In the genomic region with DNA sequence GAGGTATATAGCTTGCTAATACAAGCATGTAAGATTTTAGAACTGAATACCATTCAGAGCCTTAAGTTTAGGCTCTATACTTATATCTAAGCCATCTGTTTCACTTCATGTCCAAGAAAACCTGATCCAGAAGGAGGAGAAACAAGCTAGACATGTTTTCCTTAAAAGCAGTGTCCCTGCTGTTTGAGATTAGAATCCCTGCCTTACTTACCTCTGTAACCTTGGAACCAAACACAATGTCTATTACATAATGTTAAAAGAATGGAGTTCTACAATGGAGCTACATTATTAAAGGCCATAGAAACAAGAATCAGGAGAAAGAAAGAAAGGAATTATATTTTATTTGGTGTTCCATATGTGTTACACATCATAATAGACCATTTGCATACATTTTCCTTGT, we compare ENCODE assay signal across 24 cellular contexts.
"Had no signal": no experiment of that assay in that cellular context is flagged by ENCODE, and none has a peak within 500 bp of the region (broad histone marks: within the 10 kb centered on the region; RNA-seq: fewer than 3 reads in every experiment).

No MANE protein-coding gene starts in this region.

- H3K4me3 ChIP-seq: esophagus muscularis mucosa, heart right ventricle, left lung, lower lobe of right lung, right lobe of liver had no signal

- H3K9me3 Mint-ChIP-seq: activated CD4-positive, alpha-beta memory T cell treated with anti-CD3 and anti-CD28 coated beads, Interleukin-2, amount 10 ng/mL, durations not matched to agents 7 days and 5 days; activated naive CD4-positive, alpha-beta T cell treated with anti-CD3 and anti-CD28 coated beads, Interleukin-2, amount 10 ng/mL, durations not matched to agents 7 days and 5 days; activated T-cell treated with anti-CD3 and anti-CD28 coated beads, Interleukin-2, amount 50 U/mL, for 24 hours had no signal

- H3K27me3 Mint-ChIP-seq: activated CD4-positive, alpha-beta memory T cell treated with anti-CD3 and anti-CD28 coated beads, Interleukin-2, amount 10 ng/mL, durations not matched to agents 7 days and 5 days; activated CD4-positive, alpha-beta T cell treated with anti-CD3 and anti-CD28 coated beads, Interleukin-2, amount 10 ng/mL, durations not matched to agents 7 days and 5 days; activated naive CD4-positive, alpha-beta T cell treated with anti-CD3 and anti-CD28 coated beads, Interleukin-2, amount 10 ng/mL, durations not matched to agents 7 days and 5 days; activated T-cell treated with anti-CD3 and anti-CD28 coated beads, Interleukin-2, amount 50 U/mL, for 24 hours; naive B cell; progenitor cell of endocrine pancreas; stimulated activated naive CD8-positive, alpha-beta T cell treated with anti-CD3 and anti-CD28 coated beads, Interleukin-15, amount 100 ng/mL, for 72 hours had no signal

- H3K36me3 ChIP-seq: esophagus muscularis mucosa, heart right ventricle, left lung, lower lobe of right lung, neutrophil, right lobe of liver had no signal

- H3K27me3 ChIP-seq: esophagus muscularis mucosa, heart right ventricle, left lung, neutrophil, right lobe of liver had no signal

- H3K9me3 ChIP-seq: esophagus muscularis mucosa, heart right ventricle, left lung, lower lobe of right lung, neutrophil, right lobe of liver had no signal

- H3K4me1 Mint-ChIP-seq: activated CD4-positive, alpha-beta memory T cell treated with anti-CD3 and anti-CD28 coated beads, Interleukin-2, amount 10 ng/mL, durations not matched to agents 7 days and 5 days; activated CD4-positive, alpha-beta T cell treated with anti-CD3 and anti-CD28 coated beads, Interleukin-2, amount 10 ng/mL, durations not matched to agents 7 days and 5 days; activated naive CD4-positive, alpha-beta T cell treated with anti-CD3 and anti-CD28 coated beads, Interleukin-2, amount 10 ng/mL, durations not matched to agents 7 days and 5 days; naive B cell; stimulated activated naive CD8-positive, alpha-beta T cell treated with anti-CD3 and anti-CD28 coated beads, Interleukin-15, amount 100 ng/mL, for 72 hours had no signal

- DNase-seq: activated CD4-positive, alpha-beta memory T cell treated with anti-CD3 and anti-CD28 coated beads, Interleukin-2, amount 10 ng/mL, durations not matched to agents 7 days and 5 days; activated CD4-positive, alpha-beta T cell treated with anti-CD3 and anti-CD28 coated beads, Interleukin-2, amount 10 ng/mL, durations not matched to agents 7 days and 5 days; activated CD4-positive, CD25-positive, alpha-beta regulatory T cell treated with anti-CD3 and anti-CD28 coated beads, Interleukin-2, amount 50 U/mL, for 72 hours; activated CD8-positive, alpha-beta memory T cell treated with anti-CD3 and anti-CD28 coated beads, Interleukin-2, amount 50 U/mL, for 48 hours; activated gamma-delta T cell; activated naive CD4-positive, alpha-beta T cell treated with anti-CD3 and anti-CD28 coated beads, Interleukin-2, amount 10 ng/mL, durations not matched to agents 7 days and 5 days; activated T-cell treated with anti-CD3 and anti-CD28 coated beads, Interleukin-2, amount 50 U/mL, for 24 hours; amniotic stem cell; central memory CD4-positive, alpha-beta T cell; foreskin keratinocyte; heart right ventricle; left lung; lower lobe of right lung; naive B cell; right lobe of liver; stimulated activated CD4-positive, alpha-beta T cell treated with anti-CD3 and anti-CD28 coated beads, Interleukin-12 subunit alpha, Interleukin-12 subunit beta, amount 100 ng/mL, for 4 hours; stimulated activated CD4-positive, alpha-beta T cell treated with anti-CD3 and anti-CD28 coated beads, Interleukin-4, amount 100 ng/mL, for 1 hour; stimulated activated naive CD8-positive, alpha-beta T cell treated with anti-CD3 and anti-CD28 coated beads, Interleukin-15, amount 100 ng/mL, for 72 hours; substantia nigra; T-helper 2 cell had no signal

- H3K4me1 ChIP-seq: foreskin keratinocyte, heart right ventricle, left lung, lower lobe of right lung, right lobe of liver had no signal

- H3K27ac Mint-ChIP-seq: activated CD4-positive, alpha-beta memory T cell treated with anti-CD3 and anti-CD28 coated beads, Interleukin-2, amount 10 ng/mL, durations not matched to agents 7 days and 5 days; activated CD4-positive, alpha-beta T cell treated with anti-CD3 and anti-CD28 coated beads, Interleukin-2, amount 10 ng/mL, durations not matched to agents 7 days and 5 days; activated naive CD4-positive, alpha-beta T cell treated with anti-CD3 and anti-CD28 coated beads, Interleukin-2, amount 10 ng/mL, durations not matched to agents 7 days and 5 days; activated T-cell treated with anti-CD3 and anti-CD28 coated beads, Interleukin-2, amount 50 U/mL, for 24 hours; naive B cell; progenitor cell of endocrine pancreas; stimulated activated naive CD8-positive, alpha-beta T cell treated with anti-CD3 and anti-CD28 coated beads, Interleukin-15, amount 100 ng/mL, for 72 hours had no signal

- ATAC-seq: foreskin keratinocyte; left lung; right lobe of liver; stimulated activated naive CD8-positive, alpha-beta T cell treated with anti-CD3 and anti-CD28 coated beads, Interleukin-15, amount 100 ng/mL, for 72 hours had no signal

- H3K27ac ChIP-seq: esophagus muscularis mucosa, foreskin keratinocyte, heart right ventricle, left lung, lower lobe of right lung, neutrophil, right lobe of liver had no signal

- H3K36me3 Mint-ChIP-seq: activated naive CD4-positive, alpha-beta T cell treated with anti-CD3 and anti-CD28 coated beads, Interleukin-2, amount 10 ng/mL, durations not matched to agents 7 days and 5 days; naive B cell had no signal

- H3K4me3 Mint-ChIP-seq: activated CD4-positive, alpha-beta memory T cell treated with anti-CD3 and anti-CD28 coated beads, Interleukin-2, amount 10 ng/mL, durations not matched to agents 7 days and 5 days; activated CD4-positive, alpha-beta T cell treated with anti-CD3 and anti-CD28 coated beads, Interleukin-2, amount 10 ng/mL, durations not matched to agents 7 days and 5 days; activated naive CD4-positive, alpha-beta T cell treated with anti-CD3 and anti-CD28 coated beads, Interleukin-2, amount 10 ng/mL, durations not matched to agents 7 days and 5 days; activated T-cell treated with anti-CD3 and anti-CD28 coated beads, Interleukin-2, amount 50 U/mL, for 24 hours; naive B cell; nephron progenitor cell; stimulated activated naive CD8-positive, alpha-beta T cell treated with anti-CD3 and anti-CD28 coated beads, Interleukin-15, amount 100 ng/mL, for 72 hours had no signal
